ENCODE assay signal across 1 cellular context in genomic region chr9:95736891-95737522, GRCh38.
TF ChIP-seq lines count a peak whose summit lies in the region.

No MANE protein-coding gene starts in this region.

TF ChIP-seq in GM23338, 12 proteins besides CTCF, POLR2A, EP300 and RAD21 (continued from another document):
- TF ChIP-seq ZNF462 (CRISPR knock-in tag; IDR thresholded peaks at IDR 0.05): no peak
